In the genomic region with DNA sequence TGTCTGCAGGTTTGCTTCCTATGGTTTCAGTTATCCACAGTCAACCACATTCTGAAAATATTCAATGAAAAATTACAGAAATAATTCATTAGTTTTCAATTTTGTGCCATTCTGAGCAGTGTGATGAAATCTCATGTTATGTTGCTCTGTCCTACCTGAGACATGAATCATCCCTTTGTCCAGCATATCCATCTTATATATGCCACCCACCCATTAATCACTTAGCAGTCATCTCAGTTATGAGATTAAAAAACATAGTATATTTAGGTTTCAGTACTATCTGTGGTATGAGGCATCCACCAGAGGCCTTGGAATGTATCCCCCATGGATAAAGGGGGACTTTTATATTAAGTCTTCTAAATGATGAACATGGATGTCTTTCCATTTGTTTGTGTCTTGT, we compare ENCODE assay signal across 25 cellular contexts.
"Had no signal": no experiment of that assay in that cellular context is flagged by ENCODE, and none has a peak within 500 bp of the region (broad histone marks: within the 10 kb centered on the region; RNA-seq: fewer than 3 reads in every experiment).

No MANE protein-coding gene starts in this region.

- H3K9ac ChIP-seq: neural progenitor cell had no signal

- H3K4me3 ChIP-seq: colonic mucosa, esophagus squamous epithelium, lung, neural progenitor cell, psoas muscle, sigmoid colon, testis, tibial nerve, upper lobe of right lung, uterus had no signal

- ATAC-seq: left lobe of liver; naive thymus-derived CD4-positive, alpha-beta T cell; psoas muscle; right cardiac atrium; stimulated activated memory B cell treated with anti-CD40 and anti-IgM and Interleukin-4, amounts not matched to agents 10 μg/mL and 1 μg/mL and 100 μg/mL, for 72 hours; stimulated activated naive CD8-positive, alpha-beta T cell treated with anti-CD3 and anti-CD28 coated beads, Interleukin-15, Interleukin-2, amounts not matched to agents 100 U/mL and 50 U/mL, for 24 hours; upper lobe of right lung had no signal

- H2AFZ ChIP-seq: neural progenitor cell had no signal

- DNase-seq: colonic mucosa; effector CD8-positive, alpha-beta T cell; endodermal cell; esophagus squamous epithelium; kidney; mesenchymal stem cell; midbrain; naive thymus-derived CD4-positive, alpha-beta T cell; nucleus accumbens; posterior cingulate gyrus; psoas muscle; right cardiac atrium; sigmoid colon; stimulated activated CD4-positive, alpha-beta T cell treated with anti-CD3 and anti-CD28 coated beads, Interleukin-4, amount 100 ng/mL, for 4 hours; stimulated activated naive CD8-positive, alpha-beta T cell treated with anti-CD3 and anti-CD28 coated beads, Interleukin-15, Interleukin-2, amounts not matched to agents 100 U/mL and 50 U/mL, for 24 hours; substantia nigra; testis; upper lobe of right lung; uterus had no signal

- H3K27ac ChIP-seq: colonic mucosa, esophagus squamous epithelium, neural progenitor cell, psoas muscle, sigmoid colon, testis, tibial nerve, upper lobe of right lung, uterus had no signal

- FAIRE-seq: frontal cortex, kidney had no signal

- H3K27me3 ChIP-seq: colonic mucosa, neural progenitor cell, sigmoid colon, testis, upper lobe of right lung, uterus had no signal

- H3K4me1 ChIP-seq: colonic mucosa, esophagus squamous epithelium, neural progenitor cell, psoas muscle, sigmoid colon, testis, tibial nerve, upper lobe of right lung, uterus had no signal

- H3K9me3 ChIP-seq: colonic mucosa, esophagus squamous epithelium, psoas muscle, sigmoid colon, testis, uterus had no signal

- H3K4me2 ChIP-seq: neural progenitor cell had no signal

- H3K36me3 ChIP-seq: colonic mucosa, esophagus squamous epithelium, neural progenitor cell, sigmoid colon, tibial nerve, upper lobe of right lung, uterus had no signal
